In the genomic region with DNA sequence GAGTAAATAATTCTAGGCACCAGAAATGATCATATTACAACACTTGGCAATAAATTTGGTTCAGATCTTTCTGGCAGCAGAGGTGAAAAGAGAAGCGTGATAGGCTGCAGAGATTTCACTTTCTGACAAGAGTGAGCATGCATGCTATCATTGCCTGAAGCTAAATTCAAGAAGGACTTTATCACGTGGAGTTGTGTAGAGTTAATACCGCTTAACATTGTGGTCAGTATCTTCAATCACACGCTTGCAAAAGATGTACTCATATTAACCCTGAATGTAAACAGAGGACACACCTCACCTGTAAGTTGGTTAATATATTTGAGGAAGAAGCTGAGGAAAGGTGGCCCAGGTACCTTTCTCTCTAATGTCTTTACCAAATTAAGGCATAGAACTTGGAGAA, we compare ENCODE assay signal across 26 cellular contexts. TPM values are rescaled to one million over a fixed set of nuclear protein-coding genes. Genes with fewer than 3 reads are reported as not detected.
DNase-seq lines count a peak whose midpoint lies in the region; ATAC-seq, FAIRE-seq and TF ChIP-seq lines count a peak whose summit lies in the region.
"Had no signal": no experiment of that assay in that cellular context is flagged by ENCODE, and none has a peak within 500 bp of the region (broad histone marks: within the 10 kb centered on the region; RNA-seq: fewer than 3 reads in every experiment).

No MANE protein-coding gene starts in this region.

- peak overlapping the region; percentile 98 to 100 (median 99) for H3K27ac Mint-ChIP-seq in CD14-positive monocyte
- H3K27ac Mint-ChIP-seq: activated naive CD4-positive, alpha-beta T cell treated with anti-CD3 and anti-CD28 coated beads, Interleukin-2, amount 10 ng/mL, durations not matched to agents 7 days and 5 days; T-helper 1 cell treated with Interleukin-12 subunit alpha and Interleukin-12 subunit beta and Interleukin-4 antibody, amounts not matched to agents 30 μg/mL and 1 μg/mL, for 36 hours had no signal

- FAIRE-seq in HTR-8/SVneo (lab: Jason Lieb, UNC) = peak; percentile 23
- FAIRE-seq: D721Med, GM18507, pancreas had no signal

- H3K4me3 Mint-ChIP-seq in CD14-positive monocyte = no peak overlapping the region
- H3K4me3 Mint-ChIP-seq: activated CD4-positive, alpha-beta T cell treated with anti-CD3 and anti-CD28 coated beads, Interleukin-2, amount 10 ng/mL, durations not matched to agents 24 days and 14 days; activated naive CD4-positive, alpha-beta T cell treated with anti-CD3 and anti-CD28 coated beads, Interleukin-2, amount 10 ng/mL, durations not matched to agents 7 days and 5 days; T-helper 1 cell treated with Interleukin-12 subunit alpha and Interleukin-12 subunit beta and Interleukin-4 antibody, amounts not matched to agents 30 μg/mL and 1 μg/mL, for 36 hours had no signal

- no peaks in the 10 kb centered on the region for H3K27me3 ChIP-seq in A673 (replicated peaks; ENCODE audit: insufficient read depth, low read depth, low read length, poor library complexity)
- H3K27me3 ChIP-seq: BLaER1, pancreas, right lobe of liver had no signal

- H3K4me1 Mint-ChIP-seq in CD14-positive monocyte = peaks cover 30% of the 10 kb centered on the region

- no peak overlapping the region for H3K27ac ChIP-seq in A673 (ENCODE audit: low read depth, low read length, poor library complexity, severe bottlenecking)
- H3K27ac ChIP-seq: BLaER1, left ventricle myocardium inferior, right lobe of liver had no signal

- ATAC-seq in esophagus mucosa = peak; percentile 88
- ATAC-seq: HCT116 had no signal

- no TSS peak for BruUV-seq in A673 (replicated peaks; lab: Mats Ljungman, UMichigan)

- H3K9me3 Mint-ChIP-seq in CD14-positive monocyte = no peaks in the 10 kb centered on the region
- H3K9me3 Mint-ChIP-seq: activated CD4-positive, alpha-beta T cell treated with anti-CD3 and anti-CD28 coated beads, Interleukin-2, amount 10 ng/mL, durations not matched to agents 24 days and 14 days; activated naive CD4-positive, alpha-beta T cell treated with anti-CD3 and anti-CD28 coated beads, Interleukin-2, amount 10 ng/mL, durations not matched to agents 7 days and 5 days; T-helper 1 cell treated with Interleukin-12 subunit alpha and Interleukin-12 subunit beta and Interleukin-4 antibody, amounts not matched to agents 30 μg/mL and 1 μg/mL, for 36 hours had no signal

- H3K36me3 ChIP-seq in A673 (ENCODE audit: insufficient read depth, low read length, poor library complexity, severe bottlenecking) = no peaks in the 10 kb centered on the region
- H3K36me3 ChIP-seq: BLaER1, heart right ventricle, left ventricle myocardium inferior, pancreas, right lobe of liver had no signal

- no peaks in the 10 kb centered on the region for H3K9me3 ChIP-seq in A673 (ENCODE audit: low read depth, low read length, poor library complexity, severe bottlenecking)
- H3K9me3 ChIP-seq: BLaER1, heart right ventricle, left ventricle myocardium inferior, pancreas, right lobe of liver had no signal

- POLR2A ChIA-PET in A673 (lab: Charles Lee; ENCODE audit: low non-redundant PET) = no interaction called here

- peaks cover 0 to 2% (median 0%) of the 10 kb centered on the region in 3 donors for H3K27me3 Mint-ChIP-seq in CD14-positive monocyte (ENCODE audit: low read depth in 3 of 3)
- H3K27me3 Mint-ChIP-seq: activated CD4-positive, alpha-beta T cell treated with anti-CD3 and anti-CD28 coated beads, Interleukin-2, amount 10 ng/mL, durations not matched to agents 24 days and 14 days; activated naive CD4-positive, alpha-beta T cell treated with anti-CD3 and anti-CD28 coated beads, Interleukin-2, amount 10 ng/mL, durations not matched to agents 7 days and 5 days had no signal

- intact Hi-C loops in CD14-positive monocyte (cut with micrococcal nuclease) (loop anchor here (2.0 kb wide), 2 partner anchors 13 to 31 kb away; a partner anchor contains a TSS), A673 (cut with micrococcal nuclease; ENCODE audit: unreplicated experiment) (no loop called here)

- peaks cover 0 to 7% of the 10 kb centered on the region in 2 donors for H3K36me3 Mint-ChIP-seq in CD14-positive monocyte
- H3K36me3 Mint-ChIP-seq: activated naive CD4-positive, alpha-beta T cell treated with anti-CD3 and anti-CD28 coated beads, Interleukin-2, amount 10 ng/mL, durations not matched to agents 7 days and 5 days; natural killer cell treated with Interleukin-12 subunit alpha and Interleukin-12 subunit beta and Interleukin-15 and Interleukin-18, amount 100 ng/mL, for 72 hours had no signal

- CTCF ChIA-PET in A673 (lab: Charles Lee) = interaction anchor here (0.6 kb wide), 1 partner anchor 302 kb away, joined by 3 read pairs; no protein-coding TSS in a partner anchor

- H3K4me3 ChIP-seq in A673 (ENCODE audit: low read depth, low read length, poor library complexity, severe bottlenecking) = no peak overlapping the region
- H3K4me3 ChIP-seq: BLaER1, heart right ventricle, left ventricle myocardium inferior, pancreas, right lobe of liver had no signal

- no peak for DNase-seq in CD14-positive monocyte (ENCODE audit: low spot score)
- no peak for DNase-seq in HTR-8/SVneo (ENCODE audit: insufficient read length, low spot score)
- peak; percentile 27 for DNase-seq in NOMO-1 treated with dmso at 0.1 percent for 144 hours (lab: John Stamatoyannopoulos, UW; ENCODE audit: unreplicated experiment)
- DNase-seq in A673 (ENCODE audit: low spot score) = no peak
- DNase-seq in activated T-cell treated with anti-CD3 and anti-CD28 coated beads, Interleukin-2, amount 50 U/mL, for 1 hour = no peak
- DNase-seq in GF-D8 (lab: John Stamatoyannopoulos, UW) = no peak
- no peak for DNase-seq in SHP77 (lab: John Stamatoyannopoulos, UW)
- DNase-seq: activated CD4-positive, alpha-beta T cell treated with anti-CD3 and anti-CD28 coated beads, Interleukin-2, amount 10 ng/mL, durations not matched to agents 24 days and 14 days; activated naive CD4-positive, alpha-beta T cell treated with anti-CD3 and anti-CD28 coated beads, Interleukin-2, amount 10 ng/mL, durations not matched to agents 7 days and 5 days; aorta; central memory CD4-positive, alpha-beta T cell; heart right ventricle; Kasumi-1; left ventricle myocardium inferior; NCI-H2227 treated with DMSO at 0.1 percent for 48 hours; NCI-H82; pancreas; right lobe of liver; stimulated activated CD4-positive, alpha-beta T cell treated with anti-CD3 and anti-CD28 coated beads, Interleukin-15, amount 100 ng/mL, for 24 hours had no signal

- H3K4me1 ChIP-seq in A673 (ENCODE audit: insufficient read depth, low read length, poor library complexity, severe bottlenecking) = no peaks in the 10 kb centered on the region
- H3K4me1 ChIP-seq: BLaER1, left ventricle myocardium inferior, pancreas, right lobe of liver had no signal

- TF ChIP-seq CTCF in CD14-positive monocyte (IDR thresholded peaks at IDR 0.05) (no peak), A673 (conservative IDR thresholded peaks at IDR 0.05; ENCODE audit: low read depth, low read length) (no peak)

RNA-seq across cellular contexts. Expression of a gene that starts 31.4 kb away (rescaled TPM):
- polyA plus RNA-seq in CD14-positive monocyte = 100 to 1,000 TPM; 128 to 177 TPM
- total RNA-seq in esophagus mucosa (23.6 TPM), A673 (2021) (59.8 and 65.3 TPM in 2 replicates)
